Comparison of ENCODE assay signal across 1 cellular context in genomic region chr2:111122631-111123421, GRCh38.
TF ChIP-seq lines count a peak whose summit lies in the region.

No MANE protein-coding gene starts in this region.

TF ChIP-seq in K562, 482 proteins besides CTCF, POLR2A, EP300 and RAD21 (continued from another document and continues in another):
- TF ChIP-seq ZKSCAN8 (CRISPR knock-in tag; IDR thresholded peaks at IDR 0.05): no peak
- peak; percentile 88 for TF ChIP-seq MAFG (tag; conservative IDR thresholded peaks at IDR 0.05)
- TF ChIP-seq GTF2B (IDR thresholded peaks at IDR 0.05; ENCODE audit: extremely low read depth, insufficient read length): no peak
- no peak for TF ChIP-seq ELF2 (CRISPR knock-in tag; IDR thresholded peaks at IDR 0.05)
- no peak; the same call in 1 of the 2 replicates for TF ChIP-seq CREB1 (IDR thresholded peaks at IDR 0.05)
- TF ChIP-seq CREB1 (CRISPR knock-in tag; IDR thresholded peaks at IDR 0.05): 0 out of 2 replicates have a peak, but pooled peaks have one; percentile 24
- TF ChIP-seq NRF1 (conservative IDR thresholded peaks at IDR 0.05 in 1 of 2, IDR thresholded peaks at IDR 0.05 in 1 of 2): peak; percentile 59 to 62; a peak in 3 of 4 replicates
- no peak for TF ChIP-seq RBM25 (IDR thresholded peaks at IDR 0.05; ENCODE audit: low read depth, low read length, severe bottlenecking)
- TF ChIP-seq ZNF354B (CRISPR knock-in tag; IDR thresholded peaks at IDR 0.05): no peak
- TF ChIP-seq ZNF232 (CRISPR knock-in tag; IDR thresholded peaks at IDR 0.05): no peak
- no peak for TF ChIP-seq FOSL1 (tag; conservative IDR thresholded peaks at IDR 0.05)
- TF ChIP-seq ZBTB5 (IDR thresholded peaks at IDR 0.05): peak; percentile 84
- TF ChIP-seq TBP (optimal IDR thresholded peaks at IDR 0.05; ENCODE audit: low read depth, low read length): no peak
- no peak for TF ChIP-seq ILK (tag; IDR thresholded peaks at IDR 0.05; ENCODE audit: borderline replicate concordance, low read depth)
- 0 out of 4 replicates have a peak, but pooled peaks of 1 of the 2 experiments have one; percentile 45 for TF ChIP-seq KDM4B (IDR thresholded peaks at IDR 0.05; ENCODE audit: borderline replicate concordance in 2 of 2, low read depth in 1 of 2)
- no peak for TF ChIP-seq ZNF695 (CRISPR knock-in tag; IDR thresholded peaks at IDR 0.05)
- TF ChIP-seq ZBTB12 (CRISPR knock-in tag; IDR thresholded peaks at IDR 0.05): no peak
- no peak for TF ChIP-seq HLTF (IDR thresholded peaks at IDR 0.05)
- peak; percentile 5; the same call in 1 of the 2 replicates for TF ChIP-seq CXXC5 (CRISPR knock-in tag; IDR thresholded peaks at IDR 0.05)
- no peak for TF ChIP-seq SAP30 (IDR thresholded peaks at IDR 0.05; ENCODE audit: borderline replicate concordance, insufficient read depth, low read depth, low read length, poor library complexity, severe bottlenecking)
- no peak for TF ChIP-seq ILF3 (IDR thresholded peaks at IDR 0.05; ENCODE audit: borderline replicate concordance)
- no peak for TF ChIP-seq MGA (IDR thresholded peaks at IDR 0.05)
- TF ChIP-seq ARID3B (CRISPR knock-in tag; IDR thresholded peaks at IDR 0.05; ENCODE audit: borderline replicate concordance): no peak
- no peak for TF ChIP-seq ZBED1 (IDR thresholded peaks at IDR 0.05)
- peak; percentile 94 for TF ChIP-seq MAFK (IDR thresholded peaks at IDR 0.05; ENCODE audit: low read length)
- TF ChIP-seq CBX3 (IDR thresholded peaks at IDR 0.05; ENCODE audit: borderline replicate concordance in 1 of 2, low read length in 2 of 2): no peak
- no peak for TF ChIP-seq SIX5 (IDR thresholded peaks at IDR 0.05; ENCODE audit: borderline replicate concordance in 1 of 2, insufficient read depth in 1 of 2, low read depth in 1 of 2, low read length in 2 of 2)
- TF ChIP-seq ZKSCAN3 (CRISPR knock-in tag; IDR thresholded peaks at IDR 0.05): no peak
- no peak for TF ChIP-seq TEAD4 (IDR thresholded peaks at IDR 0.05; ENCODE audit: low read length)
- peak; percentile 48; the same call in 1 of the 2 replicates for TF ChIP-seq TEAD4 (CRISPR knock-in tag; IDR thresholded peaks at IDR 0.05; ENCODE audit: borderline replicate concordance)
- TF ChIP-seq ZNF316 (IDR thresholded peaks at IDR 0.05): peak; percentile 95
- peak; percentile 8 for TF ChIP-seq KDM5B (IDR thresholded peaks at IDR 0.05; ENCODE audit: insufficient replicate concordance, low read depth, low read length)
- TF ChIP-seq SREBF1 (IDR thresholded peaks at IDR 0.05; ENCODE audit: borderline replicate concordance, low read depth, low read length): no peak
- no peak for TF ChIP-seq RUNX1 (IDR thresholded peaks at IDR 0.05; ENCODE audit: low read depth)
- no peak for TF ChIP-seq ZZZ3 (IDR thresholded peaks at IDR 0.05)
- TF ChIP-seq ADNP (tag; IDR thresholded peaks at IDR 0.05): no peak
- TF ChIP-seq IRF9 (tag; IDR thresholded peaks at IDR 0.05): no peak
- TF ChIP-seq PRMT5 (CRISPR knock-in tag; IDR thresholded peaks at IDR 0.05): no peak
- peak; percentile 30 for TF ChIP-seq PHF20 (IDR thresholded peaks at IDR 0.05; ENCODE audit: partially characterized antibody)
- no peak for TF ChIP-seq NR4A1 (CRISPR knock-in tag; IDR thresholded peaks at IDR 0.05)
- no peak for TF ChIP-seq NR4A1 (tag; IDR thresholded peaks at IDR 0.05)
- 0 out of 2 replicates have a peak, but pooled peaks have one; percentile 30 for TF ChIP-seq ZBTB17 (CRISPR knock-in tag; IDR thresholded peaks at IDR 0.05)
- no peak for TF ChIP-seq VEZF1 (CRISPR knock-in tag; IDR thresholded peaks at IDR 0.05)
- TF ChIP-seq PHF8 (IDR thresholded peaks at IDR 0.05; ENCODE audit: borderline replicate concordance, low read length): peak; percentile 45; the same call in 1 of the 2 replicates
- peak in 1 of 2 experiments; percentile 51; a peak in 1 of 4 replicates for TF ChIP-seq FOXA3 (CRISPR knock-in tag; conservative IDR thresholded peaks at IDR 0.05 in 1 of 2, IDR thresholded peaks at IDR 0.05 in 1 of 2)
- TF ChIP-seq MTA2 (IDR thresholded peaks at IDR 0.05; ENCODE audit: low read depth): no peak
- TF ChIP-seq TBL1XR1 (IDR thresholded peaks at IDR 0.05; ENCODE audit: low read length in 2 of 2): 0 out of 4 replicates have a peak, but pooled peaks of 1 of the 2 experiments have one; percentile 0
- no peak for TF ChIP-seq CBFB (CRISPR knock-in tag; IDR thresholded peaks at IDR 0.05)
